11 cellular contexts compared by ENCODE assay signal in the genomic region with DNA sequence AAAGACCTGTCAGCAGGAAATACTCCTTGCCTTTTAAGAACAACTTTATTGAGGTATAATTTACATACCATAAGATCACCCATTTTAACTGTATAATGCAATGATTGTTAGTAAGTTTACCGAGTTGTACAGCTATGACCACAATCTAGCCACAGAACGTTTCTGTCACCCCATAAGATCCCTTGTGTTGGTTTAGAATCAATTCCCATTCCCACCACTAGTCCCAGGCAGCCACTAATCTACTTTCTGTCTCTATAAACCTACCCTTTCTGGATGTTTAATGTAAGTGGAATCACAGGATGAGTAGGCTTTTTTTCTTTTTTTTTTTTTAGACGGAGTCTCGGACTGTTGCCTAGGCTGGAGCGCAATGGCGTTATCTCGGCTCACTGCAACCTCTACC. TPM values are rescaled to one million over a fixed set of nuclear protein-coding genes. Genes with fewer than 3 reads are reported as not detected.
A peak's percentile ranks its signal among the peaks of the same experiment; 100 is the strongest.
DNase-seq lines count a peak whose midpoint lies in the region; ATAC-seq and TF ChIP-seq lines count a peak whose summit lies in the region.
"Had no signal": no experiment of that assay in that cellular context is flagged by ENCODE, and none has a peak within 500 bp of the region (broad histone marks: within the 10 kb centered on the region; RNA-seq: fewer than 3 reads in every experiment).

No MANE protein-coding gene starts in this region.

- peaks cover 30% of the 10 kb centered on the region for H3K4me1 Mint-ChIP-seq in activated T-cell treated with anti-CD3 and anti-CD28 coated beads, Interleukin-2, amount 50 U/mL, for 72 hours (ENCODE audit: low read depth)
- peaks cover 4% of the 10 kb centered on the region for H3K4me1 Mint-ChIP-seq in type B pancreatic cell (ENCODE audit: unreplicated experiment)

- H3K4me1 ChIP-seq in heart left ventricle, result peaks cover 0 to 35% (median 10%) of the 10 kb centered on the region in 12 donors

- no peaks in the 10 kb centered on the region for H3K27me3 Mint-ChIP-seq in activated T-cell treated with anti-CD3 and anti-CD28 coated beads, Interleukin-2, amount 50 U/mL, for 72 hours (ENCODE audit: low read depth)
- H3K27me3 Mint-ChIP-seq in type B pancreatic cell, result no peaks in the 10 kb centered on the region

- no peaks in the 10 kb centered on the region for H3K9me3 Mint-ChIP-seq in activated T-cell treated with anti-CD3 and anti-CD28 coated beads, Interleukin-2, amount 50 U/mL, for 72 hours
- no peaks in the 10 kb centered on the region for H3K9me3 Mint-ChIP-seq in type B pancreatic cell

- no peaks in the 10 kb centered on the region for H3K27me3 ChIP-seq in heart left ventricle

- TF ChIP-seq POLR2A in heart left ventricle (IDR thresholded peaks at IDR 0.05), result no peak

- TF ChIP-seq CTCF in epithelial cell of proximal tubule (conservative IDR thresholded peaks at IDR 0.05; ENCODE audit: low read depth, low read length) (peak; percentile 41), type B pancreatic cell (conservative IDR thresholded peaks at IDR 0.05) (peak; percentile 65), heart left ventricle (IDR thresholded peaks at IDR 0.05) (peak in 2 of 12 donors; percentile 22 to 29)

- no peak overlapping the region for H3K27ac ChIP-seq in heart left ventricle

- no peak overlapping the region for H3K4me3 Mint-ChIP-seq in activated T-cell treated with anti-CD3 and anti-CD28 coated beads, Interleukin-2, amount 50 U/mL, for 72 hours
- H3K4me3 Mint-ChIP-seq in type B pancreatic cell, result no peak overlapping the region

- DNase-seq in activated T-cell treated with anti-CD3 and anti-CD28 coated beads, Interleukin-2, amount 50 U/mL, for 72 hours, result no peak
- DNase-seq in activated T-cell treated with anti-CD3 and anti-CD28 coated beads for 4 hours (no peak), NAMALWA (ENCODE audit: low spot score) (peak; percentile 33), epithelial cell of proximal tubule (ENCODE audit: low read depth) (no peak), type B pancreatic cell (ENCODE audit: extremely low spot score, unreplicated experiment) (no peak), NCI-H1105 treated with DMSO at 0.1 percent for 48 hours (lab: John Stamatoyannopoulos, UW) (no peak), heart left ventricle (no peak)
- no peak for DNase-seq in central memory CD4-positive, alpha-beta T cell
- DNase-seq: activated naive CD4-positive, alpha-beta T cell treated with anti-CD3 and anti-CD28 coated beads, Interleukin-2, amount 50 U/mL, for 16 hours; stimulated activated CD4-positive, alpha-beta T cell treated with anti-CD3 and anti-CD28 coated beads, Interleukin-12 subunit alpha, Interleukin-12 subunit beta, amount 100 ng/mL, for 4 hours; T1000 had no signal

- intact Hi-C loops in heart left ventricle (cut with DNase I), result loop anchor here in 2 of 10 donors (10.0 kb wide), 2 partner anchors 123 to 173 kb away; no protein-coding TSS in a partner anchor

- H3K4me3 ChIP-seq in epithelial cell of proximal tubule (ENCODE audit: low read depth, low read length), result no peak overlapping the region
- H3K4me3 ChIP-seq in heart left ventricle, result no peak overlapping the region

- peak overlapping the region; percentile 38 for H3K27ac Mint-ChIP-seq in activated T-cell treated with anti-CD3 and anti-CD28 coated beads, Interleukin-2, amount 50 U/mL, for 72 hours
- no peak overlapping the region for H3K27ac Mint-ChIP-seq in type B pancreatic cell

- H3K36me3 Mint-ChIP-seq in activated T-cell treated with anti-CD3 and anti-CD28 coated beads, Interleukin-2, amount 50 U/mL, for 72 hours (ENCODE audit: insufficient read depth in 2 of 2), result peaks cover 8 to 19% of the 10 kb centered on the region in 2 donors
- H3K36me3 Mint-ChIP-seq in type B pancreatic cell, result peaks cover 7% of the 10 kb centered on the region

- 84 to 88% (median 86%) methylated on average over 7 of the region's 7 CpGs for WGBS in heart left ventricle, 4 donors

- ATAC-seq in activated T-cell treated with anti-CD3 and anti-CD28 coated beads, Interleukin-2, amount 50 U/mL, for 72 hours (replicated peaks in 1 of 2), result no peak
- no peak for ATAC-seq in heart left ventricle

- H3K36me3 ChIP-seq in heart left ventricle, result peaks cover 0 to 24% (median 11%) of the 10 kb centered on the region in 9 donors

- H3K9me3 ChIP-seq in heart left ventricle, result no peaks in the 10 kb centered on the region

RNA-seq across cellular contexts. Expression of a gene that starts 4.4 kb away (rescaled TPM):
- 10 to 100 TPM; 27.3 to 31.7 TPM for total RNA-seq in activated T-cell treated with anti-CD3 and anti-CD28 coated beads, Interleukin-2, amount 50 U/mL, for 72 hours
- total RNA-seq in epithelial cell of proximal tubule (13.5 and 15.8 TPM in 2 replicates), type B pancreatic cell (ENCODE audit: low replicate concordance) (43.6 and 51.6 TPM in 2 replicates), heart left ventricle (10 to 100 TPM; 16.1 to 33.2 (median 21.3) TPM)
- 10 to 100 TPM in 1 of 2 donors, 1 to 10 TPM in 1; 7.0 to 30.5 TPM for polyA plus RNA-seq in heart left ventricle

RNA-seq across cellular contexts. Expression of a gene that starts 15.2 kb away (rescaled TPM):
- 100 to 1,000 TPM; 301 to 323 TPM for total RNA-seq in activated T-cell treated with anti-CD3 and anti-CD28 coated beads, Interleukin-2, amount 50 U/mL, for 72 hours
- total RNA-seq in epithelial cell of proximal tubule (8.8 and 25.6 TPM in 2 replicates), type B pancreatic cell (ENCODE audit: low replicate concordance) (38.6 and 54.1 TPM in 2 replicates), heart left ventricle (10 to 100 TPM; 16.6 to 47.3 (median 24.8) TPM)
- polyA plus RNA-seq in heart left ventricle, result 10 to 100 TPM in 1 of 2 donors, 1 to 10 TPM in 1; 6.9 to 13.4 TPM
